Comparison of ENCODE assay signal across 28 cellular contexts in the genomic region with DNA sequence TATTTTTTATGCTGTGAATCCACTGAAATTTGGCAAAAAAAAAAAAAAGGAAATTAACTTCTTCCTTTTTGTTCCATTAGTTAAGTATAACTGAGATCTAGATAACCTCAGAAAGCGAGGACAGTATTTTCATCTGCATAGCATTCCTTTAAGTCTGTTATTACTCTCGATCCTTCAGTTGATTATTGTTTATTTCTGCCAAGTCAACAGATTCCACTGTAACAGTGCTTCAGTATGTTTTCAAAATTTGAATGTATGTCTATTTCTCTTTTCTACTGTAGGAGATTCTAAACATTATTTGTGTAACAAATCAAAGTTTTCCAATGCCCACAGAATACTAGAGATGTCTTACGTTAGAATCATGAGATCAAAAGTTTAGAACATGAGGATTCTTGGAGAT.
"Had no signal": no experiment of that assay in that cellular context is flagged by ENCODE, and none has a peak within 500 bp of the region (broad histone marks: within the 10 kb centered on the region; RNA-seq: fewer than 3 reads in every experiment).

No MANE protein-coding gene starts in this region.

- H3K4me3 Mint-ChIP-seq: stimulated activated effector memory CD8-positive, alpha-beta T cell treated with anti-CD3 and anti-CD28 coated beads, Interleukin-12 subunit alpha, Interleukin-12 subunit beta, amount 100 ng/mL, for 72 hours; stimulated activated memory B cell treated with anti-CD40 and anti-IgM and Interleukin-4, amounts not matched to agents 10 μg/mL and 1 μg/mL and 100 μg/mL, for 72 hours; stimulated activated naive B cell treated with anti-CD40 and anti-IgM and Interleukin-4, amounts not matched to agents 10 μg/mL and 1 μg/mL and 100 μg/mL, for 72 hours; stimulated activated naive CD8-positive, alpha-beta T cell treated with anti-CD3 and anti-CD28 coated beads, Interleukin-15, amount 100 ng/mL, for 72 hours; stimulated activated naive CD8-positive, alpha-beta T cell treated with anti-CD3 and anti-CD28 coated beads, Interleukin-15, Interleukin-2, amounts not matched to agents 100 ng/mL and 50 ng/mL, for 24 hours; type B pancreatic cell had no signal

- H3K27me3 Mint-ChIP-seq: stimulated activated memory B cell treated with anti-CD40 and anti-IgM and Interleukin-4, amounts not matched to agents 10 μg/mL and 1 μg/mL and 100 μg/mL, for 72 hours; stimulated activated naive B cell treated with anti-CD40 and anti-IgM and Interleukin-4, amounts not matched to agents 10 μg/mL and 1 μg/mL and 100 μg/mL, for 72 hours; stimulated activated naive CD8-positive, alpha-beta T cell treated with anti-CD3 and anti-CD28 coated beads, Interleukin-15, amount 100 ng/mL, for 72 hours; stimulated activated naive CD8-positive, alpha-beta T cell treated with anti-CD3 and anti-CD28 coated beads, Interleukin-15, Interleukin-2, amounts not matched to agents 100 ng/mL and 50 ng/mL, for 24 hours; type B pancreatic cell had no signal

- H3K36me3 Mint-ChIP-seq: stimulated activated effector memory CD8-positive, alpha-beta T cell treated with anti-CD3 and anti-CD28 coated beads, Interleukin-12 subunit alpha, Interleukin-12 subunit beta, amount 100 ng/mL, for 72 hours; stimulated activated memory B cell treated with anti-CD40 and anti-IgM and Interleukin-4, amounts not matched to agents 10 μg/mL and 1 μg/mL and 100 μg/mL, for 72 hours; stimulated activated naive B cell treated with anti-CD40 and anti-IgM and Interleukin-4, amounts not matched to agents 10 μg/mL and 1 μg/mL and 100 μg/mL, for 72 hours; type B pancreatic cell had no signal

- ATAC-seq: stimulated activated effector memory CD8-positive, alpha-beta T cell treated with anti-CD3 and anti-CD28 coated beads, Interleukin-12 subunit alpha, Interleukin-12 subunit beta, amount 100 ng/mL, for 72 hours; stimulated activated memory B cell treated with anti-CD40 and anti-IgM and Interleukin-4, amounts not matched to agents 10 μg/mL and 1 μg/mL and 100 μg/mL, for 72 hours; stimulated activated naive B cell treated with anti-CD40 and anti-IgM and Interleukin-4, amounts not matched to agents 10 μg/mL and 1 μg/mL and 100 μg/mL, for 72 hours; stimulated activated naive CD8-positive, alpha-beta T cell treated with anti-CD3 and anti-CD28 coated beads, Interleukin-15, amount 100 ng/mL, for 72 hours; stimulated activated naive CD8-positive, alpha-beta T cell treated with anti-CD3 and anti-CD28 coated beads, Interleukin-15, Interleukin-2, amounts not matched to agents 100 U/mL and 50 U/mL, for 24 hours; upper lobe of right lung had no signal

- H3K4me1 Mint-ChIP-seq: stimulated activated effector memory CD8-positive, alpha-beta T cell treated with anti-CD3 and anti-CD28 coated beads, Interleukin-12 subunit alpha, Interleukin-12 subunit beta, amount 100 ng/mL, for 72 hours; stimulated activated memory B cell treated with anti-CD40 and anti-IgM and Interleukin-4, amounts not matched to agents 10 μg/mL and 1 μg/mL and 100 μg/mL, for 72 hours; stimulated activated naive B cell treated with anti-CD40 and anti-IgM and Interleukin-4, amounts not matched to agents 10 μg/mL and 1 μg/mL and 100 μg/mL, for 72 hours; stimulated activated naive CD8-positive, alpha-beta T cell treated with anti-CD3 and anti-CD28 coated beads, Interleukin-15, amount 100 ng/mL, for 72 hours had no signal

- DNase-seq: stimulated activated CD4-positive, alpha-beta T cell treated with anti-CD3 and anti-CD28 coated beads, Interleukin-2, amount 100 ng/mL, for 48 hours; stimulated activated CD4-positive, alpha-beta T cell treated with anti-CD3 and anti-CD28 coated beads, Interleukin-4, amount 100 ng/mL, for 1 hour; stimulated activated CD4-positive, alpha-beta T cell treated with anti-CD3 and anti-CD28 coated beads, Interleukin-4, amount 100 ng/mL, for 24 hours; stimulated activated CD4-positive, alpha-beta T cell treated with anti-CD3 and anti-CD28 coated beads, Interleukin-4, amount 100 ng/mL, for 4 hours; stimulated activated CD8-positive, alpha-beta memory T cell treated with anti-CD3 and anti-CD28 coated beads, Interleukin-4, amount 100 ng/mL, for 48 hours; stimulated activated naive B cell treated with anti-CD40 and anti-IgM and Interleukin-4, amounts not matched to agents 10 μg/mL and 1 μg/mL and 100 μg/mL, for 72 hours; stimulated activated naive CD4-positive, alpha-beta T cell; stimulated activated naive CD4-positive, alpha-beta T cell treated with Interleukin-2 at 50 U/mL for 16 hours; stimulated activated naive CD8-positive, alpha-beta T cell treated with anti-CD3 and anti-CD28 coated beads, Interleukin-15, amount 100 ng/mL, for 72 hours; stimulated activated naive CD8-positive, alpha-beta T cell treated with anti-CD3 and anti-CD28 coated beads, Interleukin-15, Interleukin-2, amounts not matched to agents 100 U/mL and 50 U/mL, for 24 hours; stomach; substantia nigra; testis; thyroid gland; tibial artery; transverse colon; upper lobe of left lung; upper lobe of right lung; uterus had no signal

- H3K4me3 ChIP-seq: stomach, suprapubic skin, testis, thoracic aorta, thyroid gland, tibial artery, tibial nerve, transverse colon, upper lobe of left lung, upper lobe of right lung, uterus, vagina had no signal

- H3K27ac Mint-ChIP-seq: stimulated activated effector memory CD8-positive, alpha-beta T cell treated with anti-CD3 and anti-CD28 coated beads, Interleukin-12 subunit alpha, Interleukin-12 subunit beta, amount 100 ng/mL, for 72 hours; stimulated activated memory B cell treated with anti-CD40 and anti-IgM and Interleukin-4, amounts not matched to agents 10 μg/mL and 1 μg/mL and 100 μg/mL, for 72 hours; stimulated activated naive B cell treated with anti-CD40 and anti-IgM and Interleukin-4, amounts not matched to agents 10 μg/mL and 1 μg/mL and 100 μg/mL, for 72 hours; stimulated activated naive CD8-positive, alpha-beta T cell treated with anti-CD3 and anti-CD28 coated beads, Interleukin-15, amount 100 ng/mL, for 72 hours; stimulated activated naive CD8-positive, alpha-beta T cell treated with anti-CD3 and anti-CD28 coated beads, Interleukin-15, Interleukin-2, amounts not matched to agents 100 ng/mL and 50 ng/mL, for 24 hours; type B pancreatic cell had no signal

- FAIRE-seq: urothelium cell line had no signal

- H3K27me3 ChIP-seq: stomach, suprapubic skin, testis, thyroid gland, tibial artery, tibial nerve, transverse colon, upper lobe of left lung, upper lobe of right lung, uterus, vagina had no signal

- H3K27ac ChIP-seq: stomach, suprapubic skin, testis, thoracic aorta, thyroid gland, tibial artery, tibial nerve, transverse colon, upper lobe of left lung, upper lobe of right lung, uterus, vagina had no signal

- H3K36me3 ChIP-seq: stomach, suprapubic skin, thoracic aorta, thyroid gland, tibial artery, tibial nerve, transverse colon, upper lobe of left lung, upper lobe of right lung, uterus, vagina had no signal

- H3K9me3 ChIP-seq: stomach, suprapubic skin, testis, thoracic aorta, thyroid gland, tibial artery, tibial nerve, transverse colon, upper lobe of left lung, upper lobe of right lung, uterus, vagina had no signal

- H3K9me3 Mint-ChIP-seq: stimulated activated naive B cell treated with anti-CD40 and anti-IgM and Interleukin-4, amounts not matched to agents 10 μg/mL and 1 μg/mL and 100 μg/mL, for 72 hours; stimulated activated naive CD8-positive, alpha-beta T cell treated with anti-CD3 and anti-CD28 coated beads, Interleukin-15, amount 100 ng/mL, for 72 hours; stimulated activated naive CD8-positive, alpha-beta T cell treated with anti-CD3 and anti-CD28 coated beads, Interleukin-15, Interleukin-2, amounts not matched to agents 100 ng/mL and 50 ng/mL, for 24 hours; type B pancreatic cell had no signal

- H3K4me1 ChIP-seq: stomach, suprapubic skin, testis, thyroid gland, tibial artery, tibial nerve, transverse colon, upper lobe of left lung, upper lobe of right lung, uterus, vagina had no signal
